9 cellular contexts compared by ENCODE assay signal in genomic region chr20:44070139-44070900, GRCh38.
DNase-seq lines count a peak whose midpoint lies in the region; ATAC-seq and TF ChIP-seq lines count a peak whose summit lies in the region.
"Had no signal": no experiment of that assay in that cellular context is flagged by ENCODE, and none has a peak within 500 bp of the region (broad histone marks: within the 10 kb centered on the region; RNA-seq: fewer than 3 reads in every experiment).

No MANE protein-coding gene starts in this region.

- no peak overlapping the region for H3K4me3 ChIP-seq in KMS-11 (IDR thresholded peaks at IDR 0.05; ENCODE audit: insufficient read depth, low read depth, low read length)
- H3K4me3 ChIP-seq: right lobe of liver had no signal

- H3K4me2 ChIP-seq in KMS-11, result peak overlapping the region; percentile 94

- no peaks in the 10 kb centered on the region for H3K79me2 ChIP-seq in KMS-11 (ENCODE audit: insufficient read depth, low read depth)

- peak overlapping the region; percentile 96 to 97 for H3K27ac Mint-ChIP-seq in effector memory CD8-positive, alpha-beta T cell

- H4K20me1 ChIP-seq in KMS-11 (ENCODE audit: insufficient read depth), result no peaks in the 10 kb centered on the region

- peaks cover 0 to 54% of the 10 kb centered on the region in 2 donors for H3K27me3 Mint-ChIP-seq in effector memory CD8-positive, alpha-beta T cell

- 0 out of 2 replicates have a peak overlapping the region, but pooled peaks have one; percentile 7 for H2AFZ ChIP-seq in KMS-11 (ENCODE audit: low read depth)

- peak; percentile 65 for ATAC-seq in effector memory CD8-positive, alpha-beta T cell (replicated peaks)
- ATAC-seq in stimulated activated naive CD8-positive, alpha-beta T cell treated with anti-CD3 and anti-CD28 coated beads, Interleukin-15, Interleukin-2, amounts not matched to agents 100 U/mL and 50 U/mL, for 24 hours, result peak; percentile 7
- ATAC-seq in HG03139 (IDR thresholded peaks at IDR 0.05; ENCODE audit: unreplicated experiment), result no peak

- H3K9me3 Mint-ChIP-seq in effector memory CD8-positive, alpha-beta T cell, result no peaks in the 10 kb centered on the region

- H3K36me3 ChIP-seq in KMS-11 (ENCODE audit: insufficient read depth), result no peaks in the 10 kb centered on the region
- H3K36me3 ChIP-seq: right lobe of liver had no signal

- DNase-seq in activated CD4-positive, CD25-positive, alpha-beta regulatory T cell treated with anti-CD3 and anti-CD28 coated beads, Interleukin-2, amount 50 U/mL, for 72 hours, result peak; percentile 53
- peak; percentile 30 to 48 (median 40) for DNase-seq in effector memory CD8-positive, alpha-beta T cell
- DNase-seq in stimulated activated naive CD8-positive, alpha-beta T cell treated with anti-CD3 and anti-CD28 coated beads, Interleukin-15, Interleukin-2, amounts not matched to agents 100 U/mL and 50 U/mL, for 24 hours, result peak; percentile 31
- DNase-seq in NCI-H1417 treated with DMSO at 0.1 percent for 48 hours (lab: John Stamatoyannopoulos, UW) (no peak), NCI-H748 treated with DMSO at 0.1 percent for 48 hours (lab: John Stamatoyannopoulos, UW) (no peak)
- DNase-seq: kidney glomerular epithelial cell had no signal

- H3K4me3 Mint-ChIP-seq in effector memory CD8-positive, alpha-beta T cell, result peak overlapping the region; percentile 86

- peak overlapping the region; percentile 90 for H3K9ac ChIP-seq in KMS-11

- peaks cover 69% of the 10 kb centered on the region for H3K4me1 ChIP-seq in KMS-11 (ENCODE audit: low read depth, poor library complexity, severe bottlenecking)
- H3K4me1 ChIP-seq: right lobe of liver had no signal

- no peaks in the 10 kb centered on the region for H3K27me3 ChIP-seq in KMS-11 (ENCODE audit: insufficient read depth, low read depth)
- H3K27me3 ChIP-seq: right lobe of liver had no signal

- peak overlapping the region; percentile 99 for H3K27ac ChIP-seq in KMS-11

- H3K4me1 Mint-ChIP-seq in effector memory CD8-positive, alpha-beta T cell (ENCODE audit: low read depth in 2 of 2), result peaks cover 27 to 34% of the 10 kb centered on the region in 2 donors

- TF ChIP-seq CTCF in KMS-11 (conservative IDR thresholded peaks at IDR 0.05; ENCODE audit: low read depth, low read length), result peak; percentile 33; the same call in 1 of the 2 replicates

- peaks cover 18% of the 10 kb centered on the region for H3K36me3 Mint-ChIP-seq in effector memory CD8-positive, alpha-beta T cell (ENCODE audit: insufficient read depth)

Comparison
In these comparisons a context has a peak if more than half of its experiments do, and no peak if none do; other contexts are left out.
1. DNase-seq: peak in activated CD4-positive, CD25-positive, alpha-beta regulatory T cell treated with anti-CD3 and anti-CD28 coated beads, Interleukin-2, amount 50 U/mL, for 72 hours (single experiment), effector memory CD8-positive, alpha-beta T cell (3 of 3) and stimulated activated naive CD8-positive, alpha-beta T cell treated with anti-CD3 and anti-CD28 coated beads, Interleukin-15, Interleukin-2, amounts not matched to agents 100 U/mL and 50 U/mL, for 24 hours (single experiment); none in NCI-H1417 treated with DMSO at 0.1 percent for 48 hours (single experiment) and NCI-H748 treated with DMSO at 0.1 percent for 48 hours (single experiment).